In the genomic region with DNA sequence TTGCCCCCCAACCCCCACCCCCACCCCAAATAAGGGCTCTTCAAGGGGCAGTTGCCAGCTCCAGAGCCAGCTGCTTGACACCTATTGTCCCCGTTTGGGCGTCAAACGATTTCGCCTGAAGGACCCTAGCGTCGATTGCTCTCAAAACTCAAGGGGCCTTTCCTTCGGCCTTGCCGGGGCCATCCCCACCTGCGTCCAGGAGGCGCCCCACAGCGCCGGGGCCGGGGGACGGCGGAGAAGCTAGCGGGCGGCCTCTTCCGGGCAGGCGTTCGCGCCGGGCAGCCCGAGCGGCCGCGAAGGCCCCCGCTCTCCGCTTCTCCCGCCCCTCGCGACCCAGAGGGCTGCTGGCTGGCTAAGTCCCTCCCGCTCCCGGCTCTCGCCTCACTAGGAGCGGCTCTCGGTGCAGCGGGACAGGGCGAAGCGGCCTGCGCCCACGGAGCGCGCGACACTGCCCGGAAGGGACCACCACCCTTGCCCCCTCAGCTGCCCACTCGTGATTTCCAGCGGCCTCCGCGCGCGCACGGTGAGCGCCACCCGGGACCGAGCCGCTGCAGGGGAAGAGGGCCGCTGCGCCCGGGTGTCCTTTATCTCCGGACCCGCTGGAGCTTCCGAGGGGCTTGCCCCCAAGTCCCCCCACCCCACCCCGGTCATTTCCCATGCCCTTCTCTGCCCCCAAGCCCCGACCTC, we compare ENCODE assay signal across 9 cellular contexts. TPM values are rescaled to one million over a fixed set of nuclear protein-coding genes. Genes with fewer than 3 reads are reported as not detected.
A peak's percentile ranks its signal among the peaks of the same experiment; 100 is the strongest.
DNase-seq lines count a peak whose midpoint lies in the region; ATAC-seq, FAIRE-seq and TF ChIP-seq lines count a peak whose summit lies in the region.
"Had no signal": no experiment of that assay in that cellular context is flagged by ENCODE, and none has a peak within 500 bp of the region (broad histone marks: within the 10 kb centered on the region; RNA-seq: fewer than 3 reads in every experiment).

A gene with protein sequence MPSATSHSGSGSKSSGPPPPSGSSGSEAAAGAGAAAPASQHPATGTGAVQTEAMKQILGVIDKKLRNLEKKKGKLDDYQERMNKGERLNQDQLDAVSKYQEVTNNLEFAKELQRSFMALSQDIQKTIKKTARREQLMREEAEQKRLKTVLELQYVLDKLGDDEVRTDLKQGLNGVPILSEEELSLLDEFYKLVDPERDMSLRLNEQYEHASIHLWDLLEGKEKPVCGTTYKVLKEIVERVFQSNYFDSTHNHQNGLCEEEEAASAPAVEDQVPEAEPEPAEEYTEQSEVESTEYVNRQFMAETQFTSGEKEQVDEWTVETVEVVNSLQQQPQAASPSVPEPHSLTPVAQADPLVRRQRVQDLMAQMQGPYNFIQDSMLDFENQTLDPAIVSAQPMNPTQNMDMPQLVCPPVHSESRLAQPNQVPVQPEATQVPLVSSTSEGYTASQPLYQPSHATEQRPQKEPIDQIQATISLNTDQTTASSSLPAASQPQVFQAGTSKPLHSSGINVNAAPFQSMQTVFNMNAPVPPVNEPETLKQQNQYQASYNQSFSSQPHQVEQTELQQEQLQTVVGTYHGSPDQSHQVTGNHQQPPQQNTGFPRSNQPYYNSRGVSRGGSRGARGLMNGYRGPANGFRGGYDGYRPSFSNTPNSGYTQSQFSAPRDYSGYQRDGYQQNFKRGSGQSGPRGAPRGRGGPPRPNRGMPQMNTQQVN (plus strand): TSS at position 383 of the 687 bp plus-strand sequence. CDS start 690 bp downstream, outside the sequence.

- POLR2A ChIA-PET in BJ (lab: Charles Lee) = interaction anchor here (0.7 to 1.4 kb wide), 2 partner anchors 22 to 54 kb away, joined by 3 to 4 read pairs; a partner anchor contains a TSS
- POLR2A ChIA-PET in HepG2 (lab: Yijun Ruan, JAX) = interaction anchor here (0.7 to 1.9 kb wide), 13 partner anchors 8 to 864 kb away, joined by 3 to 30 read pairs (median 4); a partner anchor contains a TSS

- H3K79me2 ChIP-seq in HepG2 (ENCODE audit: insufficient read depth, low read length) = peaks cover 43% of the 10 kb centered on the region

- H3K4me2 ChIP-seq in HepG2 (ENCODE audit: low read depth, low read length) = peak within 1 kb of the TSS; percentile 80

- TF ChIP-seq EP300 in HepG2 (IDR thresholded peaks at IDR 0.05; ENCODE audit: low read depth in 2 of 2, low read length in 2 of 2) = no peak
- TF ChIP-seq EP300 in HepG2 (CRISPR knock-in tag; IDR thresholded peaks at IDR 0.05; ENCODE audit: borderline replicate concordance) = no peak

- H3K36me3 ChIP-seq in BJ (ENCODE audit: control insufficient read depth, insufficient read depth, low read length) (peaks cover 2% of the 10 kb centered on the region; the same call in 1 of the 2 replicates), HepG2 (replicated peaks in 1 of 2; ENCODE audit: control insufficient read depth in 1 of 2, insufficient read depth in 2 of 2, low read length in 2 of 2) (peaks cover 0 to 11% of the 10 kb centered on the region in 2 experiments; a peak in 3 of 5 replicates)

- BruUV-seq in HepG2 (replicated peaks; lab: Mats Ljungman, UMichigan) = no TSS peak

- peak within 1 kb of the TSS; percentile 97 for H3K4me3 ChIP-seq in BJ (ENCODE audit: low read depth, low read length)
- peak within 1 kb of the TSS; percentile 95 to 100 (median 95) for H3K4me3 ChIP-seq in HepG2 (replicated peaks in 1 of 3; ENCODE audit: insufficient read depth in 1 of 3, low read depth in 2 of 3, low read length in 3 of 3)

- FAIRE-seq in HepG2 (lab: Jason Lieb, UNC) = peak; percentile 40
- FAIRE-seq: TTC549 had no signal

- in situ Hi-C loops in HepG2 (cut with HindIII; ENCODE audit: extremely low pct_ligation_motif_present, low pct_unique_long_range_greater_than_20kb) = no loop called here

- H3K9me3 ChIP-seq in HepG2 (ENCODE audit: low read length) = no peaks in the 10 kb centered on the region

- peaks cover 38% of the 10 kb centered on the region for H3K4me1 ChIP-seq in HepG2 (ENCODE audit: insufficient read depth, low read length)

- intact Hi-C loops in HepG2 (cut with micrococcal nuclease; ENCODE audit: unreplicated experiment) = loop anchor here (1.0 to 5.0 kb wide), 2 partner anchors 54 kb away; a partner anchor contains a TSS

- CTCF ChIA-PET in BJ (lab: Yijun Ruan, JAX) = no interaction called here
- CTCF ChIA-PET in HepG2 (lab: Yijun Ruan, JAX; ENCODE audit: low intra/inter-chr PET ratio, low total read pairs) = no interaction called here

- peak; percentile 52 for ATAC-seq in GM19372 (IDR thresholded peaks at IDR 0.05; ENCODE audit: low read depth, unreplicated experiment)
- ATAC-seq in HG03558 (IDR thresholded peaks at IDR 0.05; ENCODE audit: extremely low read depth, unreplicated experiment) = peak; percentile 41
- ATAC-seq in HepG2 = peak; percentile 88

- TF ChIP-seq POLR2A in HepG2 (IDR thresholded peaks at IDR 0.05; ENCODE audit: insufficient read depth in 1 of 2, low read depth in 2 of 2, low read length in 2 of 2) = peak; percentile 77 to 84

- DNase-seq in BJ (ENCODE audit: low read depth) (peak; percentile 38), NCI-H748 treated with DMSO at 0.1 percent for 48 hours (lab: John Stamatoyannopoulos, UW) (peak; percentile 66), dermis blood vessel endothelial cell (peak; percentile 91), HepG2 (ENCODE audit: low spot score) (peak; percentile 89)
- peak; percentile 66 to 76 for DNase-seq in activated CD4-positive, alpha-beta T cell treated with anti-CD3 and anti-CD28 coated beads, Interleukin-2, amount 50 U/mL, for 24 hours (ENCODE audit: low read depth in 1 of 2, low spot score in 1 of 2)
- DNase-seq in stimulated activated CD4-positive, alpha-beta T cell treated with anti-CD3 and anti-CD28 coated beads, Interleukin-2, amount 100 ng/mL, for 48 hours = peak; percentile 75 to 79

- H3K27me3 ChIP-seq in BJ (ENCODE audit: control insufficient read depth, insufficient read depth, low read length) = no peaks in the 10 kb centered on the region
- H3K27me3 ChIP-seq in HepG2 (ENCODE audit: control insufficient read depth in 1 of 2, insufficient read depth in 2 of 2, low read length in 2 of 2) = no peaks in the 10 kb centered on the region

- H3K27ac ChIP-seq in HepG2 (ENCODE audit: extremely low read length, insufficient read depth, low read length) = peak within 1 kb of the TSS; percentile 99

- WGBS in HepG2 (ENCODE audit: low lambda C conversion rate) = 1% methylated on average over 33 of the region's 64 CpGs

- no peak within 1 kb of the TSS for H2AFZ ChIP-seq in HepG2 (ENCODE audit: low read length)

- peaks cover 24% of the 10 kb centered on the region for H4K20me1 ChIP-seq in HepG2 (ENCODE audit: insufficient read depth, low read length)

- peak; percentile 74 for TF ChIP-seq RAD21 in HepG2 (CRISPR knock-in tag; IDR thresholded peaks at IDR 0.05)

- H3K9ac ChIP-seq in HepG2 (ENCODE audit: insufficient read depth, low read depth, low read length) = peak within 1 kb of the TSS; percentile 95

- TF ChIP-seq CTCF in BJ (IDR thresholded peaks at IDR 0.05; ENCODE audit: insufficient read depth, low read depth, low read length) (no peak), HepG2 (CRISPR knock-in tag; IDR thresholded peaks at IDR 0.05) (peak; percentile 44)

TF ChIP-seq in HepG2, 621 proteins besides CTCF, POLR2A, EP300 and RAD21 (continues in another document):
- peak; percentile 78; the same call in 1 of the 2 replicates for TF ChIP-seq ZNF468 (CRISPR knock-in tag; IDR thresholded peaks at IDR 0.05)
- peak; percentile 52; the same call in 1 of the 2 replicates for TF ChIP-seq SP4 (CRISPR knock-in tag; IDR thresholded peaks at IDR 0.05)
- TF ChIP-seq SPEN (CRISPR knock-in tag; IDR thresholded peaks at IDR 0.05; ENCODE audit: low read depth) = peak; percentile 76; the same call in 1 of the 2 replicates

RNA-seq across cellular contexts. Expression of the gene that starts here (rescaled TPM):
- 183 and 195 TPM in 2 replicates for polyA plus RNA-seq in BJ (2011; rRNA removed)
- polyA minus RNA-seq in BJ (2011; rRNA and poly(A)+ RNA removed) = 256 and 364 TPM in 2 replicates
- 171 and 319 TPM in 2 replicates for total RNA-seq in dermis blood vessel endothelial cell
- total RNA-seq in HepG2 (2016; rRNA removed; fragmentation: Illumina TruSeq; extraction: Trizol) = 162 and 284 TPM in 2 replicates
- total RNA-seq in HepG2 (2016; cell fraction: cytosol; rRNA removed; fragmentation: Illumina TruSeq; extraction: Trizol; ENCODE audit: low read depth) = 44.8 and 58.6 TPM in 2 replicates
- total RNA-seq in HepG2 (2016; cell fraction: insoluble cytoplasmic fraction; rRNA removed; fragmentation: Illumina TruSeq; extraction: Trizol) = 162 and 279 TPM in 2 replicates
- total RNA-seq in HepG2 (2016; cell fraction: membrane; rRNA removed; fragmentation: Illumina TruSeq; extraction: Trizol) = 104 and 119 TPM in 2 replicates
- 189 and 204 TPM in 2 replicates for total RNA-seq in HepG2 (2016; cell fraction: nucleus; rRNA removed; fragmentation: Illumina TruSeq; extraction: Trizol)
- polyA plus RNA-seq in HepG2 (2011; rRNA removed) = 94.9 and 114 TPM in 2 replicates
- polyA plus RNA-seq in HepG2 (2011; cell fraction: cytosol; rRNA removed) = 74.4 and 98.8 TPM in 2 replicates
- 51.0 and 58.1 TPM in 2 replicates for polyA plus RNA-seq in HepG2 (2011; cell fraction: nucleus; rRNA removed)
- 80.9 and 114 TPM in 2 replicates for polyA plus RNA-seq in HepG2 (2012)
- polyA plus RNA-seq in HepG2 (2016; cell fraction: cytosol; fragmentation: Illumina TruSeq; extraction: Trizol; ENCODE audit: low read depth) = 16.0 and 18.8 TPM in 2 replicates
- 277 and 286 TPM in 2 replicates for polyA plus RNA-seq in HepG2 (2016; cell fraction: insoluble cytoplasmic fraction; fragmentation: Illumina TruSeq; extraction: Trizol; ENCODE audit: low read depth)
- polyA plus RNA-seq in HepG2 (2016; cell fraction: membrane; fragmentation: Illumina TruSeq; extraction: Trizol; ENCODE audit: low read depth) = 61.3 and 64.2 TPM in 2 replicates
- polyA plus RNA-seq in HepG2 (2016; cell fraction: nucleus; fragmentation: Illumina TruSeq; extraction: Trizol; ENCODE audit: insufficient read depth, low read depth) = 144 and 159 TPM in 2 replicates
- polyA minus RNA-seq in HepG2 (2011; rRNA and poly(A)+ RNA removed; ENCODE audit: low replicate concordance) = 229 and 694 TPM in 2 replicates
- 122 and 129 TPM in 2 replicates for polyA minus RNA-seq in HepG2 (2011; cell fraction: cytosol; rRNA and poly(A)+ RNA removed)
- polyA minus RNA-seq in HepG2 (2011; cell fraction: nucleus; rRNA and poly(A)+ RNA removed) = 193 and 204 TPM in 2 replicates

Comparison
In these comparisons a context has a peak if more than half of its experiments do, and no peak if none do; other contexts are left out.
1. Peak in every context shown above with its lines: DNase-seq, ATAC-seq, H3K4me3 ChIP-seq and H3K27ac ChIP-seq.
2. DNase-seq: peak in every context shown above with its lines; median percentile 91 in dermis blood vessel endothelial cell; 89 in HepG2; 77 in stimulated activated CD4-positive, alpha-beta T cell treated with anti-CD3 and anti-CD28 coated beads, Interleukin-2, amount 100 ng/mL, for 48 hours; 71 in activated CD4-positive, alpha-beta T cell treated with anti-CD3 and anti-CD28 coated beads, Interleukin-2, amount 50 U/mL, for 24 hours; 66 in NCI-H748 treated with DMSO at 0.1 percent for 48 hours; 38 in BJ.